Comparison of ENCODE assay signal across 10 cellular contexts in the genomic region with DNA sequence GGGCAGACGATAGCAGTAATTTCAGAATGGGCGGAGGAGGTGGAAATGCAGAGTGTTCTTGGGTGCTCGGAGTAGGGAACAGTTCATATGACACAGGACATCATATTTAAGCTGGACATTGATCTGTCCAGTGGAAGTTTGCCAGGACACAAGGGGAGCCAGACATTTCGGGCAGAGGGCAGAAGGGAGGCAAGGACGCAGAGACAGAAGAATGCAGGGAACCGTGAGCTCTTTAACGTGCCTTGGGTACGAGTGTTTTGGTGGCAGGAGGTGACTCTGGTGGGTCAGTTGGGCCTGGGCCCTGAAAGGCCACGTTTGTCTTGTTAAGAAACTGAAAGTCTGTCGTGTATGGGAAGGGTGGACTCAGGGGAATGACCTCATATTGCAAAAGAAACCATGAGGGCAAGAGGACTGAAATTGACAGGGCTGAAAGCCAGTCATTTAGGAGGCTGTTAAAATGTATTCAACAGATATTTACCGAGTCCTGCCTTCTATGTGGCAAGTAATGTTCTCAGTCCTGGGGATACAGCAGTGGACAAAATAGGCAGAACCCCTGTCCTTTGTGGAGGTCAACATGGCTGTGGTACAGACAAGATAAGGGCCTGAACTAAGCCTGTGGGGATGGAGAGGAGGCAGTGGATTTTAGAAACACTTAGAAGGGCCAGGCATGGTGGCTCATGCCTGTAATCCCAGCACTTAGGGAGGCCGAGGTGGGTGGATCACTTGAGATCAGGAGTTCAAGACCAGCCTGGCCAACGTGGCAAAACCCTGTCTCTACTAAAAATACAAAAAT.
DNase-seq lines count a peak whose midpoint lies in the region; ATAC-seq and TF ChIP-seq lines count a peak whose summit lies in the region.
"Had no signal": no experiment of that assay in that cellular context is flagged by ENCODE, and none has a peak within 500 bp of the region (broad histone marks: within the 10 kb centered on the region; RNA-seq: fewer than 3 reads in every experiment).

No MANE protein-coding gene starts in this region.

- peak; percentile 68 for DNase-seq in AG10803 (ENCODE audit: low read depth)
- peak; percentile 58 for DNase-seq in MV-4-11 (lab: John Stamatoyannopoulos, UW)
- no peak for DNase-seq in effector memory CD4-positive, alpha-beta T cell
- DNase-seq in COR-L47 (lab: John Stamatoyannopoulos, UW): no peak
- no peak for DNase-seq in stimulated activated CD4-positive, alpha-beta T cell treated with anti-CD3 and anti-CD28 coated beads, Interleukin-1b, Interleukin-23, amount 100 ng/mL, for 48 hours
- DNase-seq: effector CD4-positive, alpha-beta T cell; NCI-H1417 treated with DMSO at 0.1 percent for 48 hours had no signal

- no peaks in the 10 kb centered on the region for H3K27me3 ChIP-seq in effector memory CD4-positive, alpha-beta T cell (replicated peaks; ENCODE audit: control insufficient read depth, insufficient read depth, low read length, poor library complexity, severe bottlenecking)
- no peaks in the 10 kb centered on the region for H3K27me3 ChIP-seq in muscle layer of duodenum (ENCODE audit: low read depth, low read length)

- peaks cover 34% of the 10 kb centered on the region for H3K4me1 ChIP-seq in effector memory CD4-positive, alpha-beta T cell (ENCODE audit: control insufficient read depth, insufficient read depth, low read length, poor library complexity, severe bottlenecking)
- peaks cover 3 to 5% of the 10 kb centered on the region in 2 donors for H3K4me1 ChIP-seq in muscle layer of duodenum (ENCODE audit: control insufficient read depth in 1 of 2, insufficient read depth in 2 of 2, low read length in 2 of 2)

- no peaks in the 10 kb centered on the region for H3K36me3 ChIP-seq in effector memory CD4-positive, alpha-beta T cell (ENCODE audit: control insufficient read depth, insufficient read depth, low read length)
- no peaks in the 10 kb centered on the region for H3K36me3 ChIP-seq in muscle layer of duodenum (ENCODE audit: control insufficient read depth in 1 of 2, insufficient read depth in 2 of 2, low read length in 2 of 2)

- H3K4me3 ChIP-seq in AG10803 (ENCODE audit: low read length): peak overlapping the region; percentile 87
- peak overlapping the region; percentile 6 for H3K4me3 ChIP-seq in effector memory CD4-positive, alpha-beta T cell (ENCODE audit: insufficient read depth, low read depth, low read length, poor library complexity, severe bottlenecking)
- peak overlapping the region; percentile 12 to 44 for H3K4me3 ChIP-seq in muscle layer of duodenum (ENCODE audit: low read depth in 1 of 2, low read length in 2 of 2)

- ATAC-seq in HG02970 (IDR thresholded peaks at IDR 0.05; ENCODE audit: low FRiP score, unreplicated experiment) (no peak), GM21825 (IDR thresholded peaks at IDR 0.05; ENCODE audit: unreplicated experiment) (no peak)

- peak overlapping the region; percentile 27 for H3K27ac ChIP-seq in effector memory CD4-positive, alpha-beta T cell (ENCODE audit: insufficient read depth, low read length, poor library complexity, severe bottlenecking)
- peak overlapping the region; percentile 50 for H3K27ac ChIP-seq in muscle layer of duodenum (ENCODE audit: low read length)

- no peaks in the 10 kb centered on the region for H3K9me3 ChIP-seq in effector memory CD4-positive, alpha-beta T cell (ENCODE audit: control insufficient read depth, low read length)
- H3K9me3 ChIP-seq in muscle layer of duodenum (ENCODE audit: control insufficient read depth in 1 of 2, low read length in 2 of 2): no peaks in the 10 kb centered on the region

- TF ChIP-seq CTCF in AG10803 (conservative IDR thresholded peaks at IDR 0.05; ENCODE audit: low read length): no peak

Comparison
In these comparisons a context has a peak if more than half of its experiments do, and no peak if none do; other contexts are left out.
1. DNase-seq: peak in AG10803 (single experiment) and MV-4-11 (single experiment); none in effector memory CD4-positive, alpha-beta T cell (0 of 3), COR-L47 (single experiment) and stimulated activated CD4-positive, alpha-beta T cell treated with anti-CD3 and anti-CD28 coated beads, Interleukin-1b, Interleukin-23, amount 100 ng/mL, for 48 hours (single experiment).
2. H3K4me3 ChIP-seq: peak in every context shown above with its lines; median percentile 87 in AG10803; 28 in muscle layer of duodenum; 6 in effector memory CD4-positive, alpha-beta T cell.